Comparison of ENCODE assay signal across 1 cellular context in the genomic region with DNA sequence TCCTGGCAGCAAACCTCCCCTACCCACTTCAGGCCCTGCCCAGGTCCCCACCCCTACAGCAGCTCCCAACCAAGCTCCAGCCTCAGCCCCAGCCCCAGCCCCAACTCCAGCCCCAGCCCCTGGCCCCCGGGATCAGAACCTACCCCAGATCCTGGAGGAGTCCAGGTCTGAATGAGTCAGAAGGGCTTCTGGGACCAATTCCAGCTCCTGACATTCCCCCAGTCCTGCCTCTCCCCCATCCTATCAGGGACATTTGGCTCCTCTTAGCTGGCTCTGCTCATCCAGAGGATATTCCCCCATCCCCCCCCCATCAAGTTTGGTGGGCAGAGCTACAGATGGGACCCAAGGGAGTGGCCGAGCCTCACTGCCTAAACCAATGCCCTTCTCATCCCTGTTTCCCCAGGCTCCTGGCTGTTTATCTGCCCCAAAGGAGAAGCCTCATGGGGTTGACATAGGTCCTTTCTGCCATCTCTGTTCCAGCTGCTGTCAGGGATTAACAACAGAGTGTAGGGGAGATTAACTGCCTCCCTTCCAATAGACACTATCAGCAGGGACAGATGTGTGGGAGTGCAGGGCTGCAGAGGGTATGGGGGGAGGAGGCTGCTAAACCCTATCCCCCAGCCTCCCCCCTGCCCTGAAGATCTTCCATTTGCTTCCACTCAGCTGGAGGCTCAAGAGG.
TF ChIP-seq lines count a peak whose summit lies in the region.

No MANE protein-coding gene starts in this region.

TF ChIP-seq in HepG2, 621 proteins besides CTCF, POLR2A, EP300 and RAD21:
- TF ChIP-seq ZSCAN31 (CRISPR knock-in tag; IDR thresholded peaks at IDR 0.05; ENCODE audit: low read depth) (no peak), ZNF333 (CRISPR knock-in tag; IDR thresholded peaks at IDR 0.05; ENCODE audit: borderline replicate concordance) (no peak), SP4 (CRISPR knock-in tag; IDR thresholded peaks at IDR 0.05) (no peak), ZNF138 (CRISPR knock-in tag; IDR thresholded peaks at IDR 0.05; ENCODE audit: low read depth) (no peak), POGZ (CRISPR knock-in tag; IDR thresholded peaks at IDR 0.05) (no peak), MAF1 (CRISPR knock-in tag; IDR thresholded peaks at IDR 0.05; ENCODE audit: borderline replicate concordance) (no peak), NFE2 (CRISPR knock-in tag; IDR thresholded peaks at IDR 0.05) (no peak), ELF1 (CRISPR knock-in tag; IDR thresholded peaks at IDR 0.05) (no peak), TCF7 (IDR thresholded peaks at IDR 0.05; ENCODE audit: low read depth) (no peak), FOXA3 (CRISPR knock-in tag; IDR thresholded peaks at IDR 0.05) (no peak), ZNF75D (CRISPR knock-in tag; IDR thresholded peaks at IDR 0.05; ENCODE audit: borderline replicate concordance) (no peak), ZNF263 (CRISPR knock-in tag; IDR thresholded peaks at IDR 0.05) (no peak), ZFP1 (CRISPR knock-in tag; IDR thresholded peaks at IDR 0.05) (no peak)
- TF ChIP-seq, protein P1, sequence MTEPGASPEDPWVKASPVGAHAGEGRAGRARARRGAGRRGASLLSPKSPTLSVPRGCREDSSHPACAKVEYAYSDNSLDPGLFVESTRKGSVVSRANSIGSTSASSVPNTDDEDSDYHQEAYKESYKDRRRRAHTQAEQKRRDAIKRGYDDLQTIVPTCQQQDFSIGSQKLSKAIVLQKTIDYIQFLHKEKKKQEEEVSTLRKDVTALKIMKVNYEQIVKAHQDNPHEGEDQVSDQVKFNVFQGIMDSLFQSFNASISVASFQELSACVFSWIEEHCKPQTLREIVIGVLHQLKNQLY (CRISPR knock-in tag; IDR thresholded peaks at IDR 0.05) = no peak
- TF ChIP-seq, protein P2, sequence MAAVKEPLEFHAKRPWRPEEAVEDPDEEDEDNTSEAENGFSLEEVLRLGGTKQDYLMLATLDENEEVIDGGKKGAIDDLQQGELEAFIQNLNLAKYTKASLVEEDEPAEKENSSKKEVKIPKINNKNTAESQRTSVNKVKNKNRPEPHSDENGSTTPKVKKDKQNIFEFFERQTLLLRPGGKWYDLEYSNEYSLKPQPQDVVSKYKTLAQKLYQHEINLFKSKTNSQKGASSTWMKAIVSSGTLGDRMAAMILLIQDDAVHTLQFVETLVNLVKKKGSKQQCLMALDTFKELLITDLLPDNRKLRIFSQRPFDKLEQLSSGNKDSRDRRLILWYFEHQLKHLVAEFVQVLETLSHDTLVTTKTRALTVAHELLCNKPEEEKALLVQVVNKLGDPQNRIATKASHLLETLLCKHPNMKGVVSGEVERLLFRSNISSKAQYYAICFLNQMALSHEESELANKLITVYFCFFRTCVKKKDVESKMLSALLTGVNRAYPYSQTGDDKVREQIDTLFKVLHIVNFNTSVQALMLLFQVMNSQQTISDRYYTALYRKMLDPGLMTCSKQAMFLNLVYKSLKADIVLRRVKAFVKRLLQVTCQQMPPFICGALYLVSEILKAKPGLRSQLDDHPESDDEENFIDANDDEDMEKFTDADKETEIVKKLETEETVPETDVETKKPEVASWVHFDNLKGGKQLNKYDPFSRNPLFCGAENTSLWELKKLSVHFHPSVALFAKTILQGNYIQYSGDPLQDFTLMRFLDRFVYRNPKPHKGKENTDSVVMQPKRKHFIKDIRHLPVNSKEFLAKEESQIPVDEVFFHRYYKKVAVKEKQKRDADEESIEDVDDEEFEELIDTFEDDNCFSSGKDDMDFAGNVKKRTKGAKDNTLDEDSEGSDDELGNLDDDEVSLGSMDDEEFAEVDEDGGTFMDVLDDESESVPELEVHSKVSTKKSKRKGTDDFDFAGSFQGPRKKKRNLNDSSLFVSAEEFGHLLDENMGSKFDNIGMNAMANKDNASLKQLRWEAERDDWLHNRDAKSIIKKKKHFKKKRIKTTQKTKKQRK (IDR thresholded peaks at IDR 0.05; ENCODE audit: low read length) = no peak
- TF ChIP-seq, protein P3, sequence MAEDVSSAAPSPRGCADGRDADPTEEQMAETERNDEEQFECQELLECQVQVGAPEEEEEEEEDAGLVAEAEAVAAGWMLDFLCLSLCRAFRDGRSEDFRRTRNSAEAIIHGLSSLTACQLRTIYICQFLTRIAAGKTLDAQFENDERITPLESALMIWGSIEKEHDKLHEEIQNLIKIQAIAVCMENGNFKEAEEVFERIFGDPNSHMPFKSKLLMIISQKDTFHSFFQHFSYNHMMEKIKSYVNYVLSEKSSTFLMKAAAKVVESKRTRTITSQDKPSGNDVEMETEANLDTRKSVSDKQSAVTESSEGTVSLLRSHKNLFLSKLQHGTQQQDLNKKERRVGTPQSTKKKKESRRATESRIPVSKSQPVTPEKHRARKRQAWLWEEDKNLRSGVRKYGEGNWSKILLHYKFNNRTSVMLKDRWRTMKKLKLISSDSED (CRISPR knock-in tag; IDR thresholded peaks at IDR 0.05) = no peak
